ENCODE assay signal across 20 cellular contexts in genomic region chr6:153084393-153084792, GRCh38. TPM values are rescaled to one million over a fixed set of nuclear protein-coding genes. Genes with fewer than 3 reads are reported as not detected.
A peak's percentile ranks its signal among the peaks of the same experiment; 100 is the strongest.
DNase-seq lines count a peak whose midpoint lies in the region; ATAC-seq, FAIRE-seq and TF ChIP-seq lines count a peak whose summit lies in the region.
"Had no signal": no experiment of that assay in that cellular context is flagged by ENCODE, and none has a peak within 500 bp of the region (broad histone marks: within the 10 kb centered on the region; RNA-seq: fewer than 3 reads in every experiment).

No MANE protein-coding gene starts in this region.

- intact Hi-C loops in spleen (cut with DNase I; ENCODE audit: low total_unique reads) = no loop called here

- peak overlapping the region; percentile 16; the same call in 1 of the 3 replicates for H3K4me2 ChIP-seq in A549
- H3K4me2 ChIP-seq in GM23338 = no peak overlapping the region

- no peaks in the 10 kb centered on the region for H4K20me1 ChIP-seq in GM23338 (replicated peaks; ENCODE audit: insufficient read depth)

- H3F3A ChIP-seq in GM23338 (replicated peaks; ENCODE audit: low read depth) = no peaks in the 10 kb centered on the region

- H3K4me3 ChIP-seq in A549 (no peak overlapping the region), GM23338 (no peak overlapping the region), fibroblast of villous mesenchyme (ENCODE audit: low read depth, low read length) (no peak overlapping the region), spleen (no peak overlapping the region)
- H3K4me3 ChIP-seq: pancreas had no signal

- no peak for TF ChIP-seq RAD21 in A549 (conservative IDR thresholded peaks at IDR 0.05 in 1 of 2, IDR thresholded peaks at IDR 0.05 in 1 of 2)

- H3K27me3 ChIP-seq in GM23338 (ENCODE audit: insufficient read depth) (no peaks in the 10 kb centered on the region), spleen (replicated peaks in 1 of 7) (no peaks in the 10 kb centered on the region)
- H3K27me3 ChIP-seq: pancreas had no signal

- no peaks in the 10 kb centered on the region for H3K9me2 ChIP-seq in GM23338 (ENCODE audit: insufficient read depth)

- DNase-seq in A549 (ENCODE audit: low read depth in 1 of 2, low spot score in 1 of 2) = no peak
- no peak for DNase-seq in GM23338 (ENCODE audit: low spot score)
- DNase-seq in amniotic stem cell (lab: John Stamatoyannopoulos, UW) = peak; percentile 3
- peak; percentile 86 for DNase-seq in fibroblast of villous mesenchyme (ENCODE audit: low read depth)
- DNase-seq in activated CD8-positive, alpha-beta memory T cell treated with anti-CD3 and anti-CD28 coated beads, Interleukin-2, amount 50 U/mL, for 4 hours = no peak
- DNase-seq in NCI-H1417 treated with DMSO at 0.1 percent for 48 hours (lab: John Stamatoyannopoulos, UW) = no peak
- no peak for DNase-seq in activated T-cell treated with anti-CD3 and anti-CD28 coated beads, Interleukin-2, amount 50 U/mL, for 4 hours
- no peak for DNase-seq in spleen
- DNase-seq: activated CD4-positive, alpha-beta T cell treated with anti-CD3 and anti-CD28 coated beads, Interleukin-2, amount 10 ng/mL, durations not matched to agents 7 days and 5 days; activated T-cell treated with anti-CD3 and anti-CD28 coated beads, Interleukin-2, amount 50 U/mL, for 1 hour; head of caudate nucleus; KG1; pancreas; stimulated activated CD4-positive, alpha-beta T cell treated with anti-CD3 and anti-CD28 coated beads, Interleukin-12 subunit alpha, Interleukin-12 subunit beta, amount 100 ng/mL, for 4 hours had no signal

- H2AFZ ChIP-seq in GM23338 = no peak overlapping the region

- H3K27me3 Mint-ChIP-seq in GM23338 (ENCODE audit: insufficient read depth, low read depth, poor library complexity) = no peaks in the 10 kb centered on the region
- peaks cover 16% of the 10 kb centered on the region for H3K27me3 Mint-ChIP-seq in activated T-cell treated with anti-CD3 and anti-CD28 coated beads, Interleukin-2, amount 50 U/mL, for 4 hours (ENCODE audit: low read depth)

- H3K27ac Mint-ChIP-seq in GM23338 = peak overlapping the region; percentile 23; the same call in 1 of the 2 replicates
- H3K27ac Mint-ChIP-seq: activated CD4-positive, alpha-beta T cell treated with anti-CD3 and anti-CD28 coated beads, Interleukin-2, amount 10 ng/mL, durations not matched to agents 7 days and 5 days; activated naive CD8-positive, alpha-beta T cell; stimulated activated naive CD8-positive, alpha-beta T cell treated with anti-CD3 and anti-CD28 coated beads, Interleukin-15, Interleukin-2, amounts not matched to agents 100 ng/mL and 50 ng/mL, for 24 hours had no signal

- no peaks in the 10 kb centered on the region for H3K79me2 ChIP-seq in GM23338 (replicated peaks; ENCODE audit: insufficient read depth)

- no peak overlapping the region for H3K4me3 Mint-ChIP-seq in GM23338
- no peak overlapping the region for H3K4me3 Mint-ChIP-seq in activated T-cell treated with anti-CD3 and anti-CD28 coated beads, Interleukin-2, amount 50 U/mL, for 4 hours
- H3K4me3 Mint-ChIP-seq: activated CD4-positive, alpha-beta T cell treated with anti-CD3 and anti-CD28 coated beads, Interleukin-2, amount 10 ng/mL, durations not matched to agents 7 days and 5 days; activated naive CD8-positive, alpha-beta T cell; stimulated activated naive CD8-positive, alpha-beta T cell treated with anti-CD3 and anti-CD28 coated beads, Interleukin-15, Interleukin-2, amounts not matched to agents 100 ng/mL and 50 ng/mL, for 24 hours had no signal

- no peaks in the 10 kb centered on the region for H3K36me3 ChIP-seq in GM23338 (ENCODE audit: insufficient read depth)
- H3K36me3 ChIP-seq in spleen = no peaks in the 10 kb centered on the region
- H3K36me3 ChIP-seq: pancreas had no signal

- no peaks in the 10 kb centered on the region for H3K36me3 Mint-ChIP-seq in GM23338 (ENCODE audit: low read depth)
- H3K36me3 Mint-ChIP-seq in activated T-cell treated with anti-CD3 and anti-CD28 coated beads, Interleukin-2, amount 50 U/mL, for 4 hours (ENCODE audit: insufficient read depth) = no peaks in the 10 kb centered on the region
- H3K36me3 Mint-ChIP-seq: activated naive CD8-positive, alpha-beta T cell had no signal

- TF ChIP-seq POLR2A in A549 (IDR thresholded peaks at IDR 0.05; ENCODE audit: low read length) (no peak), spleen (IDR thresholded peaks at IDR 0.05) (no peak)

- CTCF ChIA-PET in A549 (lab: Yijun Ruan, JAX) = interaction anchor here (0.6 kb wide), 1 partner anchor 8 kb away, joined by 3 read pairs; no protein-coding TSS in a partner anchor

- ATAC-seq in A549 (no peak; a peak in 1 of 6 replicates), GM23338 (no peak)
- ATAC-seq in activated T-cell treated with anti-CD3 and anti-CD28 coated beads, Interleukin-2, amount 50 U/mL, for 4 hours = no peak
- ATAC-seq: pancreas had no signal

- WGBS in A549 (ENCODE audit: missing lambda C conversion rate) = 85% methylated on average over 3 of the region's 3 CpGs
- 69 to 77% (median 73%) methylated on average over 3 of the region's 3 CpGs for WGBS in spleen, 5 donors

- no peak overlapping the region for H3K27ac ChIP-seq in A549
- H3K27ac ChIP-seq in GM23338 (ENCODE audit: low read depth) = no peak overlapping the region
- H3K27ac ChIP-seq in spleen = no peak overlapping the region
- H3K27ac ChIP-seq: pancreas had no signal

- TF ChIP-seq EP300 in A549 (IDR thresholded peaks at IDR 0.05) = no peak

- POLR2A ChIA-PET in A549 (lab: Yijun Ruan, JAX) = no interaction called here

- H3K4me1 ChIP-seq in A549 (peaks cover 18% of the 10 kb centered on the region), GM23338 (ENCODE audit: insufficient read depth) (no peaks in the 10 kb centered on the region), spleen (no peaks in the 10 kb centered on the region)
- H3K4me1 ChIP-seq: pancreas had no signal

- TF ChIP-seq CTCF in A549 (IDR thresholded peaks at IDR 0.05) (no peak), GM23338 (conservative IDR thresholded peaks at IDR 0.05; ENCODE audit: low read depth in 2 of 2) (0 out of 4 replicates have a peak, but pooled peaks of 1 of the 2 experiments have one; percentile 14), fibroblast of villous mesenchyme (IDR thresholded peaks at IDR 0.05; ENCODE audit: insufficient read depth, low read depth, low read length) (peak; percentile 27), spleen (IDR thresholded peaks at IDR 0.05 in 8 of 11, conservative IDR thresholded peaks at IDR 0.05 in 3 of 11) (no peak)

- FAIRE-seq in A549 (lab: Jason Lieb, UNC) = no peak
- FAIRE-seq: D721Med, endometrium, keratinocyte, pancreas had no signal

- H3K9me3 Mint-ChIP-seq in GM23338 = no peaks in the 10 kb centered on the region
- H3K9me3 Mint-ChIP-seq in activated T-cell treated with anti-CD3 and anti-CD28 coated beads, Interleukin-2, amount 50 U/mL, for 4 hours = no peaks in the 10 kb centered on the region
- H3K9me3 Mint-ChIP-seq: activated CD4-positive, alpha-beta T cell treated with anti-CD3 and anti-CD28 coated beads, Interleukin-2, amount 10 ng/mL, durations not matched to agents 7 days and 5 days; stimulated activated naive CD8-positive, alpha-beta T cell treated with anti-CD3 and anti-CD28 coated beads, Interleukin-15, Interleukin-2, amounts not matched to agents 100 ng/mL and 50 ng/mL, for 24 hours had no signal

- H3K9me3 ChIP-seq in A549 (peaks cover 3% of the 10 kb centered on the region; the same call in 1 of the 3 replicates), spleen (no peaks in the 10 kb centered on the region)
- H3K9me3 ChIP-seq: pancreas had no signal

- H3K4me1 Mint-ChIP-seq in GM23338 = no peaks in the 10 kb centered on the region; the same call in 2 of the 3 replicates
- no peaks in the 10 kb centered on the region for H3K4me1 Mint-ChIP-seq in activated T-cell treated with anti-CD3 and anti-CD28 coated beads, Interleukin-2, amount 50 U/mL, for 4 hours (ENCODE audit: low read depth)
- H3K4me1 Mint-ChIP-seq: activated CD4-positive, alpha-beta T cell treated with anti-CD3 and anti-CD28 coated beads, Interleukin-2, amount 10 ng/mL, durations not matched to agents 7 days and 5 days had no signal

TF ChIP-seq in A549, 52 proteins besides CTCF, POLR2A, EP300 and RAD21 (continues in another document):
- no peak for TF ChIP-seq CHD4 (IDR thresholded peaks at IDR 0.05; ENCODE audit: borderline replicate concordance)
- no peak for TF ChIP-seq NFE2L2 (conservative IDR thresholded peaks at IDR 0.05; ENCODE audit: low read length)
- no peak for TF ChIP-seq BHLHE40 (IDR thresholded peaks at IDR 0.05; ENCODE audit: low read depth, low read length)
- TF ChIP-seq NPAS2 (CRISPR knock-in tag; IDR thresholded peaks at IDR 0.05; ENCODE audit: borderline replicate concordance) = no peak
- TF ChIP-seq FOXS1 (CRISPR knock-in tag; IDR thresholded peaks at IDR 0.05) = no peak
- TF ChIP-seq GATA3 (IDR thresholded peaks at IDR 0.05; ENCODE audit: borderline replicate concordance) = no peak
- TF ChIP-seq HES2 (IDR thresholded peaks at IDR 0.05) = no peak

TF ChIP-seq in GM23338, 12 proteins besides CTCF, POLR2A, EP300 and RAD21 (continues in another document):
- TF ChIP-seq CREB1 (CRISPR knock-in tag; IDR thresholded peaks at IDR 0.05; ENCODE audit: low read depth) (no peak), ETS1 (IDR thresholded peaks at IDR 0.05) (no peak), STAT1 (IDR thresholded peaks at IDR 0.05; ENCODE audit: unreplicated experiment) (no peak), POLR2AphosphoS5 (IDR thresholded peaks at IDR 0.05; ENCODE audit: low read depth) (no peak)

RNA-seq across cellular contexts. Expression of gene RGS17, which starts 46.7 kb away (rescaled TPM):
- polyA plus RNA-seq in A549 (2011; rRNA removed) (9.5 and 9.8 TPM in 2 replicates), A549 (2017; fragmentation: RNase III; extraction: RNeasy Plus Mini Kit Qiagen cat#74134 plus additional on column Dnase treatment) (2.5 to 3.2 TPM (median 2.5 TPM) in 3 replicates), GM23338 (2016; fragmentation: Nextera tagmentation; extraction: Ambion mirVana) (10.6 and 12.3 TPM in 2 replicates), spleen (under 1 TPM in 2 of 3 donors, not detected in 1; 0.03 to 0.06 TPM)
- polyA plus RNA-seq in A549 (2012; cell fraction: cytosol; rRNA removed) = 1.9 TPM in 2 replicates
- 1.1 and 1.9 TPM in 2 replicates for polyA plus RNA-seq in A549 (2012; cell fraction: nucleus; rRNA removed)
- polyA minus RNA-seq in A549 (2011; rRNA and poly(A)+ RNA removed) = 2.7 and 4.2 TPM in 2 replicates
- 8.3 and 12.1 TPM in 2 replicates for total RNA-seq in GM23338 (2014; rRNA removed; shearing (Covaris generic))
- total RNA-seq in fibroblast of villous mesenchyme (1.3 and 2.9 TPM in 2 replicates), spleen (under 1 TPM in 3 of 7 donors, not detected in 4; 0.07 to 0.33 (median 0.22) TPM)
- not detected for total RNA-seq in activated T-cell treated with anti-CD3 and anti-CD28 coated beads, Interleukin-2, amount 50 U/mL, for 4 hours
- total RNA-seq: activated CD4-positive, alpha-beta T cell treated with anti-CD3 and anti-CD28 coated beads, Interleukin-2, amount 10 ng/mL, durations not matched to agents 7 days and 5 days; mononuclear cell had no signal

Comparison
In these comparisons a context has a peak if more than half of its experiments do, and no peak if none do; other contexts are left out.
1. DNase-seq: peak in amniotic stem cell (single experiment) and fibroblast of villous mesenchyme (single experiment); none in A549 (0 of 2), GM23338 (single experiment), activated CD8-positive, alpha-beta memory T cell treated with anti-CD3 and anti-CD28 coated beads, Interleukin-2, amount 50 U/mL, for 4 hours (single experiment), NCI-H1417 treated with DMSO at 0.1 percent for 48 hours (single experiment), activated T-cell treated with anti-CD3 and anti-CD28 coated beads, Interleukin-2, amount 50 U/mL, for 4 hours (single experiment) and spleen (single experiment).